In the genomic region with DNA sequence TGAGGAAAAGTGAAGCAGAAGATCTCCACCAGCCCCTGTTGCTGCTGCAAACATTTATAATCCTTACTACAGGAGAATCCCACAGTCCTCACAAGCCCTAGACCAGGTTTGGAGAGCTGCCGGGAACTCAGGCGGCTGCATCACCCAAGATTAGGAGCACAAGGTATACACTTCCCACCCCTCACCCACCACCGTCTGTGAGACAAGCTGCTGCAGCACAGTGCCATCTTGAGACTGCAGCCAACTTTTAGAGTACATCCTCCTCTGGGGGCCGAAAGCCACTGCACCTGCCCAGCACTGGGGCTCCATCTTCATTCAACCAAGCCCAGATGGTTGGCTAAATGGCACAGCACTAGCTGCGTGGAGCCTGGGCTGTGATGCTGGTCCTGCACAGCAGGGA, we compare ENCODE assay signal across 22 cellular contexts. TPM values are rescaled to one million over a fixed set of nuclear protein-coding genes. Genes with fewer than 3 reads are reported as not detected.
DNase-seq lines count a peak whose midpoint lies in the region; ATAC-seq and TF ChIP-seq lines count a peak whose summit lies in the region.
"Had no signal": no experiment of that assay in that cellular context is flagged by ENCODE, and none has a peak within 500 bp of the region (broad histone marks: within the 10 kb centered on the region; RNA-seq: fewer than 3 reads in every experiment).

No MANE protein-coding gene starts in this region.

- no peak overlapping the region for H3K4me3 ChIP-seq in esophagus muscularis mucosa
- H3K4me3 ChIP-seq in tibial nerve: no peak overlapping the region
- H3K4me3 ChIP-seq: K562 had no signal

- TF ChIP-seq EP300 in esophagus muscularis mucosa (IDR thresholded peaks at IDR 0.05) (no peak), tibial nerve (IDR thresholded peaks at IDR 0.05) (no peak)

- TF ChIP-seq CTCF in esophagus muscularis mucosa (IDR thresholded peaks at IDR 0.05) (no peak), tibial nerve (IDR thresholded peaks at IDR 0.05) (no peak)

- ATAC-seq in HG02571 (IDR thresholded peaks at IDR 0.05; ENCODE audit: unreplicated experiment): no peak
- ATAC-seq: HepG2, K562, Panc1 had no signal

- no peaks in the 10 kb centered on the region for H3K36me3 ChIP-seq in esophagus muscularis mucosa
- no peaks in the 10 kb centered on the region for H3K36me3 ChIP-seq in tibial nerve

- H3K9me3 ChIP-seq in esophagus muscularis mucosa (peaks cover 0 to 17% (median 13%) of the 10 kb centered on the region in 4 donors), tibial nerve (peaks cover 0 to 26% (median 5%) of the 10 kb centered on the region in 4 donors)

- H3K27me3 ChIP-seq in esophagus muscularis mucosa (peaks cover 0 to 11% (median 0%) of the 10 kb centered on the region in 4 donors), tibial nerve (no peaks in the 10 kb centered on the region)

- peak; percentile 48 for DNase-seq in G401 (ENCODE audit: low spot score)
- peak; percentile 56 for DNase-seq in NAMALWA (ENCODE audit: low spot score)
- peak; percentile 62 for DNase-seq in NCI-H524 treated with DMSO at 0.1 percent for 48 hours (lab: John Stamatoyannopoulos, UW)
- peak; percentile 47 for DNase-seq in esophagus muscularis mucosa (ENCODE audit: extremely low spot score)
- DNase-seq in activated effector memory CD4-positive, alpha-beta T cell treated with Interleukin-2 at 50 U/mL for 16 hours: no peak
- no peak for DNase-seq in C1 segment of cervical spinal cord (lab: John Stamatoyannopoulos, UW)
- no peak for DNase-seq in tibial nerve (ENCODE audit: low spot score in 2 of 2)
- DNase-seq: CD4-positive, CD25-positive, alpha-beta regulatory T cell; DMS53; MV-4-11; NCI-H1105 treated with DMSO at 0.1 percent for 48 hours; NCI-H146; NCI-H2029 treated with DMSO at 0.1 percent for 48 hours; NCI-H226; NCI-H526; SHP77 had no signal

- no peak for TF ChIP-seq POLR2A in esophagus muscularis mucosa (IDR thresholded peaks at IDR 0.05; ENCODE audit: low read depth)
- no peak for TF ChIP-seq POLR2A in tibial nerve (IDR thresholded peaks at IDR 0.05)

- H3K4me1 ChIP-seq in esophagus muscularis mucosa (no peaks in the 10 kb centered on the region), tibial nerve (no peaks in the 10 kb centered on the region)

- 83% methylated on average over 3 of the region's 5 CpGs for WGBS in esophagus muscularis mucosa
- WGBS in tibial nerve, 2 donors: 92 to 96% methylated on average over 5 of the region's 5 CpGs

- intact Hi-C loops in esophagus muscularis mucosa (cut with DNase I): no loop called here

- no peak overlapping the region for H3K27ac ChIP-seq in esophagus muscularis mucosa (replicated peaks in 1 of 4)
- H3K27ac ChIP-seq in tibial nerve: no peak overlapping the region
- H3K27ac ChIP-seq: RWPE1 had no signal

- in situ Hi-C loops in G401 (cut with HindIII; ENCODE audit: low sequenced_read_pairs): no loop called here

RNA-seq across cellular contexts. Expression of a gene that starts 13.8 kb away (rescaled TPM):
- total RNA-seq in G401 (2014; rRNA removed; shearing (Covaris generic)): 0.31 and 0.49 TPM in 2 replicates
- 100 to 1,000 TPM in 1 of 4 donors, 10 to 100 TPM in 3; 57.7 to 109 (median 67.4) TPM for total RNA-seq in esophagus muscularis mucosa
- 100 to 1,000 TPM in 1 of 4 donors, 10 to 100 TPM in 3; 19.2 to 168 (median 50.0) TPM for total RNA-seq in tibial nerve
- total RNA-seq: SK-MEL-5 had no signal

Comparison
In these comparisons a context has a peak if more than half of its experiments do, and no peak if none do; other contexts are left out.
1. DNase-seq: peak in G401 (single experiment), NAMALWA (single experiment), NCI-H524 treated with DMSO at 0.1 percent for 48 hours (single experiment) and esophagus muscularis mucosa (single experiment); none in activated effector memory CD4-positive, alpha-beta T cell treated with Interleukin-2 at 50 U/mL for 16 hours (single experiment), C1 segment of cervical spinal cord (0 of 14) and tibial nerve (0 of 2).
2. RNA of a gene that starts 13.8 kb away (total RNA-seq): 57.7 to 109 TPM in esophagus muscularis mucosa and 19.2 to 168 TPM in tibial nerve; 0.31 to 0.49 TPM in G401; every median in the first group is over 10 times any median in the second.